8 cellular contexts compared by ENCODE assay signal in genomic region chr19:6393074-6393981, GRCh38. TPM values are rescaled to one million over a fixed set of nuclear protein-coding genes. Genes with fewer than 3 reads are reported as not detected.
A peak's percentile ranks its signal among the peaks of the same experiment; 100 is the strongest.
DNase-seq lines count a peak whose midpoint lies in the region; ATAC-seq lines count a peak whose summit lies in the region.

A gene with protein sequence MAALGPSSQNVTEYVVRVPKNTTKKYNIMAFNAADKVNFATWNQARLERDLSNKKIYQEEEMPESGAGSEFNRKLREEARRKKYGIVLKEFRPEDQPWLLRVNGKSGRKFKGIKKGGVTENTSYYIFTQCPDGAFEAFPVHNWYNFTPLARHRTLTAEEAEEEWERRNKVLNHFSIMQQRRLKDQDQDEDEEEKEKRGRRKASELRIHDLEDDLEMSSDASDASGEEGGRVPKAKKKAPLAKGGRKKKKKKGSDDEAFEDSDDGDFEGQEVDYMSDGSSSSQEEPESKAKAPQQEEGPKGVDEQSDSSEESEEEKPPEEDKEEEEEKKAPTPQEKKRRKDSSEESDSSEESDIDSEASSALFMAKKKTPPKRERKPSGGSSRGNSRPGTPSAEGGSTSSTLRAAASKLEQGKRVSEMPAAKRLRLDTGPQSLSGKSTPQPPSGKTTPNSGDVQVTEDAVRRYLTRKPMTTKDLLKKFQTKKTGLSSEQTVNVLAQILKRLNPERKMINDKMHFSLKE (minus strand): TSS chr19:6393164. CDS start chr19:6392995, 169 bp downstream.

- no peaks in the 10 kb centered on the region for H3K27me3 ChIP-seq in naive thymus-derived CD4-positive, alpha-beta T cell (ENCODE audit: control insufficient read depth in 2 of 2, insufficient read depth in 2 of 2, low read length in 2 of 2)

- CTCF ChIA-PET in naive thymus-derived CD4-positive, alpha-beta T cell (lab: Charles Lee): interaction anchor here (1.2 kb wide), 1 partner anchor 21 kb away, joined by 4 read pairs; the partner anchor contains the start of gene ALKBH7

- H3K9me3 Mint-ChIP-seq in activated T-helper 1 cell treated with anti-CD3 and anti-CD28 coated beads, Interleukin-12 subunit alpha, Interleukin-12 subunit beta, Interleukin-2, Interleukin-4 antibody, amounts not matched to agents 30 ng/mL and 10 ng/mL and 1 ng/mL, durations not matched to agents 14 hours and 24 hours and 36 hours: no peaks in the 10 kb centered on the region
- no peaks in the 10 kb centered on the region for H3K9me3 Mint-ChIP-seq in naive thymus-derived CD4-positive, alpha-beta T cell
- peaks cover 0 to 4% of the 10 kb centered on the region in 2 donors for H3K9me3 Mint-ChIP-seq in stimulated activated naive B cell treated with anti-CD40 and anti-IgM and Interleukin-4, amounts not matched to agents 10 μg/mL and 1 μg/mL and 100 μg/mL, for 72 hours

- H3K27ac Mint-ChIP-seq in activated T-helper 1 cell treated with anti-CD3 and anti-CD28 coated beads, Interleukin-12 subunit alpha, Interleukin-12 subunit beta, Interleukin-2, Interleukin-4 antibody, amounts not matched to agents 30 ng/mL and 10 ng/mL and 1 ng/mL, durations not matched to agents 14 hours and 24 hours and 36 hours: peak within 1 kb of the TSS; percentile 97
- H3K27ac Mint-ChIP-seq in naive thymus-derived CD4-positive, alpha-beta T cell: peak within 1 kb of the TSS; percentile 95 to 99 (median 97)
- peak within 1 kb of the TSS; percentile 97 for H3K27ac Mint-ChIP-seq in stimulated activated naive B cell treated with anti-CD40 and anti-IgM and Interleukin-4, amounts not matched to agents 10 μg/mL and 1 μg/mL and 100 μg/mL, for 72 hours

- H3K36me3 Mint-ChIP-seq in activated T-helper 1 cell treated with anti-CD3 and anti-CD28 coated beads, Interleukin-12 subunit alpha, Interleukin-12 subunit beta, Interleukin-2, Interleukin-4 antibody, amounts not matched to agents 30 ng/mL and 10 ng/mL and 1 ng/mL, durations not matched to agents 14 hours and 24 hours and 36 hours (ENCODE audit: low read depth): peaks cover 24% of the 10 kb centered on the region
- peaks cover 0 to 15% (median 9%) of the 10 kb centered on the region in 5 donors for H3K36me3 Mint-ChIP-seq in naive thymus-derived CD4-positive, alpha-beta T cell
- peaks cover 14 to 25% of the 10 kb centered on the region in 2 donors for H3K36me3 Mint-ChIP-seq in stimulated activated naive B cell treated with anti-CD40 and anti-IgM and Interleukin-4, amounts not matched to agents 10 μg/mL and 1 μg/mL and 100 μg/mL, for 72 hours

- peak within 1 kb of the TSS; percentile 81 for H3K4me3 ChIP-seq in naive thymus-derived CD4-positive, alpha-beta T cell (ENCODE audit: low read length)

- intact Hi-C loops in activated T-helper 1 cell treated with anti-CD3 and anti-CD28 coated beads, Interleukin-12 subunit alpha, Interleukin-12 subunit beta, Interleukin-2, Interleukin-4 antibody, amounts not matched to agents 30 ng/mL and 10 ng/mL and 1 ng/mL, durations not matched to agents 14 hours and 24 hours and 36 hours (cut with micrococcal nuclease): loop anchor here (1.0 to 2.0 kb wide), 6 partner anchors 20 to 470 kb away; partner anchors contain the start of gene CLPP
- intact Hi-C loops in naive thymus-derived CD4-positive, alpha-beta T cell (cut with micrococcal nuclease): loop anchor here (1.0 to 2.0 kb wide), 7 partner anchors 20 to 344 kb away; partner anchors contain the start of genes CLPP (in 2 of the 2) and GPR108 (in 1 of the 2)

- H3K36me3 ChIP-seq in naive thymus-derived CD4-positive, alpha-beta T cell (ENCODE audit: control insufficient read depth in 2 of 3, insufficient read depth in 3 of 3, low read length in 3 of 3): peaks cover 0 to 34% (median 2%) of the 10 kb centered on the region in 3 experiments

- H3K4me3 Mint-ChIP-seq in activated T-helper 1 cell treated with anti-CD3 and anti-CD28 coated beads, Interleukin-12 subunit alpha, Interleukin-12 subunit beta, Interleukin-2, Interleukin-4 antibody, amounts not matched to agents 30 ng/mL and 10 ng/mL and 1 ng/mL, durations not matched to agents 14 hours and 24 hours and 36 hours: peak within 1 kb of the TSS; percentile 98
- H3K4me3 Mint-ChIP-seq in naive thymus-derived CD4-positive, alpha-beta T cell: peak within 1 kb of the TSS; percentile 90 to 95 (median 94)
- peak within 1 kb of the TSS; percentile 88 to 96 for H3K4me3 Mint-ChIP-seq in stimulated activated naive B cell treated with anti-CD40 and anti-IgM and Interleukin-4, amounts not matched to agents 10 μg/mL and 1 μg/mL and 100 μg/mL, for 72 hours

- H3K4me1 ChIP-seq in naive thymus-derived CD4-positive, alpha-beta T cell (ENCODE audit: control insufficient read depth in 2 of 2, insufficient read depth in 2 of 2, low read length in 2 of 2): peaks cover 8 to 12% of the 10 kb centered on the region in 2 donors

- H3K9me3 ChIP-seq in naive thymus-derived CD4-positive, alpha-beta T cell (ENCODE audit: control insufficient read depth in 2 of 3, low read length in 3 of 3): no peaks in the 10 kb centered on the region

- no peaks in the 10 kb centered on the region for H3K27me3 Mint-ChIP-seq in activated T-helper 1 cell treated with anti-CD3 and anti-CD28 coated beads, Interleukin-12 subunit alpha, Interleukin-12 subunit beta, Interleukin-2, Interleukin-4 antibody, amounts not matched to agents 30 ng/mL and 10 ng/mL and 1 ng/mL, durations not matched to agents 14 hours and 24 hours and 36 hours (ENCODE audit: insufficient read depth)
- H3K27me3 Mint-ChIP-seq in naive thymus-derived CD4-positive, alpha-beta T cell: no peaks in the 10 kb centered on the region
- no peaks in the 10 kb centered on the region for H3K27me3 Mint-ChIP-seq in stimulated activated naive B cell treated with anti-CD40 and anti-IgM and Interleukin-4, amounts not matched to agents 10 μg/mL and 1 μg/mL and 100 μg/mL, for 72 hours

- POLR2A ChIA-PET in naive thymus-derived CD4-positive, alpha-beta T cell (lab: Charles Lee): interaction anchor here (0.8 to 2.2 kb wide), 9 partner anchors 18 to 85 kb away, joined by 3 to 11 read pairs (median 4); partner anchors contain the start of genes ALKBH7, CLPP, KHSRP and PSPN

- peak; percentile 94 for DNase-seq in DMS79 (lab: John Stamatoyannopoulos, UW)
- peak; percentile 89 to 91 for DNase-seq in Kasumi-1 (lab: John Stamatoyannopoulos, UW)
- DNase-seq in RPMI7951 (ENCODE audit: low read depth): peak; percentile 92
- peak; percentile 87 for DNase-seq in activated T-helper 1 cell treated with anti-CD3 and anti-CD28 coated beads, Interleukin-12 subunit alpha, Interleukin-12 subunit beta, Interleukin-2, Interleukin-4 antibody, amounts not matched to agents 30 ng/mL and 10 ng/mL and 1 ng/mL, durations not matched to agents 14 hours and 24 hours and 36 hours (ENCODE audit: low spot score)
- DNase-seq in fibroblast of gingiva (ENCODE audit: low read depth): peak; percentile 95
- DNase-seq in naive thymus-derived CD4-positive, alpha-beta T cell: peak; percentile 87 to 96 (median 92)
- DNase-seq in stimulated activated naive B cell treated with anti-CD40 and anti-IgM and Interleukin-4, amounts not matched to agents 10 μg/mL and 1 μg/mL and 100 μg/mL, for 72 hours: peak; percentile 94

- peak; percentile 75 for ATAC-seq in GM21737 (IDR thresholded peaks at IDR 0.05; ENCODE audit: unreplicated experiment)
- ATAC-seq in naive thymus-derived CD4-positive, alpha-beta T cell: peak; percentile 88
- peak; percentile 89 to 90 for ATAC-seq in stimulated activated naive B cell treated with anti-CD40 and anti-IgM and Interleukin-4, amounts not matched to agents 10 μg/mL and 1 μg/mL and 100 μg/mL, for 72 hours (replicated peaks)

- peaks cover 29% of the 10 kb centered on the region for H3K4me1 Mint-ChIP-seq in activated T-helper 1 cell treated with anti-CD3 and anti-CD28 coated beads, Interleukin-12 subunit alpha, Interleukin-12 subunit beta, Interleukin-2, Interleukin-4 antibody, amounts not matched to agents 30 ng/mL and 10 ng/mL and 1 ng/mL, durations not matched to agents 14 hours and 24 hours and 36 hours (ENCODE audit: low read depth)
- H3K4me1 Mint-ChIP-seq in naive thymus-derived CD4-positive, alpha-beta T cell: peaks cover 20 to 27% (median 25%) of the 10 kb centered on the region in 7 donors
- peaks cover 19 to 30% of the 10 kb centered on the region in 2 donors for H3K4me1 Mint-ChIP-seq in stimulated activated naive B cell treated with anti-CD40 and anti-IgM and Interleukin-4, amounts not matched to agents 10 μg/mL and 1 μg/mL and 100 μg/mL, for 72 hours

- H3K27ac ChIP-seq in naive thymus-derived CD4-positive, alpha-beta T cell (ENCODE audit: low read depth, low read length): peak within 1 kb of the TSS; percentile 98

RNA-seq across cellular contexts. Expression of the gene that starts here (rescaled TPM):
- 33.8 and 38.4 TPM in 2 replicates for total RNA-seq in RPMI7951 (2014; rRNA removed; shearing (Covaris generic))
- total RNA-seq in activated T-helper 1 cell treated with anti-CD3 and anti-CD28 coated beads, Interleukin-12 subunit alpha, Interleukin-12 subunit beta, Interleukin-2, Interleukin-4 antibody, amounts not matched to agents 30 ng/mL and 10 ng/mL and 1 ng/mL, durations not matched to agents 14 hours and 24 hours and 36 hours: 62.9 and 65.5 TPM in 2 replicates
- 10 to 100 TPM; 51.5 to 71.6 (median 61.3) TPM for total RNA-seq in naive thymus-derived CD4-positive, alpha-beta T cell
- 10 to 100 TPM; 17.9 to 33.3 TPM for polyA plus RNA-seq in naive thymus-derived CD4-positive, alpha-beta T cell

Comparison
In these comparisons a context has a peak if more than half of its experiments do, and no peak if none do; other contexts are left out.
1. Peak in every context shown above with its lines: DNase-seq, ATAC-seq, H3K4me3 ChIP-seq and H3K27ac ChIP-seq.